In genomic region chr19:58475714-58476497, GRCh38 we compare ENCODE assay signal across 8 cellular contexts. TPM values are rescaled to one million over a fixed set of nuclear protein-coding genes. Genes with fewer than 3 reads are reported as not detected.
DNase-seq lines count a peak whose midpoint lies in the region; ATAC-seq and TF ChIP-seq lines count a peak whose summit lies in the region.

TSS of gene ZNF446 (plus strand) at chr19:58476352. CDS start at chr19:58477219, 867 bp downstream.

- peaks cover 0 to 12% of the 10 kb centered on the region in 2 donors for H3K36me3 ChIP-seq in vagina

- H3K4me1 ChIP-seq in vagina = peaks cover 20% of the 10 kb centered on the region

- peak; percentile 96 for DNase-seq in NCI-H2029 (lab: John Stamatoyannopoulos, UW)
- DNase-seq in T-helper 9 cell = peak; percentile 90
- DNase-seq in astrocyte of the cerebellum (ENCODE audit: low read depth) = peak; percentile 89
- DNase-seq in hepatic stellate cell (ENCODE audit: low spot score) = peak; percentile 98
- DNase-seq in putamen (ENCODE audit: low spot score) = peak; percentile 97
- DNase-seq in vagina (ENCODE audit: extremely low spot score in 2 of 2) = peak; percentile 97 to 98

- TF ChIP-seq POLR2A in vagina (IDR thresholded peaks at IDR 0.05) = peak in 1 of 2 donors; percentile 22

- no peak for TF ChIP-seq CTCF in astrocyte of the cerebellum (IDR thresholded peaks at IDR 0.05; ENCODE audit: low read depth, low read length, missing control alignments)
- TF ChIP-seq CTCF in vagina (IDR thresholded peaks at IDR 0.05) = no peak

- in situ Hi-C loops in astrocyte of the cerebellum (cut with HindIII; ENCODE audit: low sequenced_read_pairs) = no loop called here

- H3K4me3 ChIP-seq in astrocyte of the cerebellum (ENCODE audit: low read depth, low read length) (peak within 1 kb of the TSS; percentile 52), vagina (peak within 1 kb of the TSS; percentile 63 to 76)

- H3K9me3 ChIP-seq in vagina = no peaks in the 10 kb centered on the region

- H3K27ac ChIP-seq in vagina = peak within 1 kb of the TSS; percentile 75

- no peaks in the 10 kb centered on the region for H3K27me3 ChIP-seq in vagina

- intact Hi-C loops in vagina (cut with DNase I) = no loop called here

- peak; percentile 52 for ATAC-seq in GM18508 (IDR thresholded peaks at IDR 0.05; ENCODE audit: insufficient read depth, unreplicated experiment)
- peak; percentile 79 for ATAC-seq in HG02981 (IDR thresholded peaks at IDR 0.05; ENCODE audit: unreplicated experiment)

RNA-seq across cellular contexts. Expression of gene ZNF446, which starts in this region (rescaled TPM):
- total RNA-seq in vagina = 10.6 TPM

Comparison
In these comparisons a context has a peak if more than half of its experiments do, and no peak if none do; other contexts are left out.
1. Peak in every context shown above with its lines: DNase-seq, ATAC-seq, H3K4me3 ChIP-seq and H3K27ac ChIP-seq.